19 cellular contexts compared by ENCODE assay signal in genomic region chr6:99605911-99606669, GRCh38. TPM values are rescaled to one million over a fixed set of nuclear protein-coding genes. Genes with fewer than 3 reads are reported as not detected.
A peak's percentile ranks its signal among the peaks of the same experiment; 100 is the strongest.
DNase-seq lines count a peak whose midpoint lies in the region; ATAC-seq, FAIRE-seq and TF ChIP-seq lines count a peak whose summit lies in the region.
"Had no signal": no experiment of that assay in that cellular context is flagged by ENCODE, and none has a peak within 500 bp of the region (broad histone marks: within the 10 kb centered on the region; RNA-seq: fewer than 3 reads in every experiment).

No MANE protein-coding gene starts in this region.

- peaks cover 93% of the 10 kb centered on the region for H3K27me3 Mint-ChIP-seq in T-helper 1 cell treated with Interleukin-12 subunit alpha and Interleukin-12 subunit beta and Interleukin-4 antibody, amounts not matched to agents 30 μg/mL and 1 μg/mL, for 36 hours (ENCODE audit: low read depth)
- peaks cover 72 to 74% of the 10 kb centered on the region in 2 donors for H3K27me3 Mint-ChIP-seq in CD4-positive, alpha-beta memory T cell
- peaks cover 100% of the 10 kb centered on the region for H3K27me3 Mint-ChIP-seq in WTC11 (ENCODE audit: low read depth)
- peaks cover 26% of the 10 kb centered on the region for H3K27me3 Mint-ChIP-seq in memory B cell

- intact Hi-C loops in CD4-positive, alpha-beta memory T cell (cut with micrococcal nuclease), result no loop called here

- DNase-seq in T-helper 1 cell, result no peak
- DNase-seq in CD4-positive, alpha-beta memory T cell, result no peak
- DNase-seq in WTC11 (ENCODE audit: low spot score), result no peak
- no peak for DNase-seq in memory B cell (ENCODE audit: low spot score in 2 of 2)
- DNase-seq in frontal cortex (ENCODE audit: low spot score in 2 of 2), result no peak
- DNase-seq: BE2C; CD8-positive, alpha-beta T cell; DMS79; GM23248; NCI-H1092; NCI-H226; NCI-H524 treated with DMSO at 0.1 percent for 48 hours had no signal

- H3K36me3 Mint-ChIP-seq in T-helper 1 cell treated with Interleukin-12 subunit alpha and Interleukin-12 subunit beta and Interleukin-4 antibody, amounts not matched to agents 30 μg/mL and 1 μg/mL, for 36 hours (ENCODE audit: low read depth), result peaks cover 8% of the 10 kb centered on the region
- peaks cover 0 to 2% of the 10 kb centered on the region in 2 donors for H3K36me3 Mint-ChIP-seq in CD4-positive, alpha-beta memory T cell
- H3K36me3 Mint-ChIP-seq in WTC11, result no peaks in the 10 kb centered on the region
- peaks cover 2% of the 10 kb centered on the region for H3K36me3 Mint-ChIP-seq in memory B cell
- H3K36me3 Mint-ChIP-seq: CD8-positive, alpha-beta T cell had no signal

- H3K4me1 ChIP-seq in CD4-positive, alpha-beta memory T cell (ENCODE audit: insufficient read depth, low read length), result peaks cover 56% of the 10 kb centered on the region
- H3K4me1 ChIP-seq: BE2C had no signal

- POLR2A ChIA-PET in CD4-positive, alpha-beta memory T cell (lab: Charles Lee; ENCODE audit: partially characterized antibody), result interaction anchor here (1.1 to 1.3 kb wide), 2 partner anchors 11 to 38 kb away, joined by 4 read pairs; partner anchors contain the start of gene CCNC
- POLR2A ChIA-PET in WTC11 (lab: Charles Lee), result interaction anchor here (1.1 kb wide), 1 partner anchor 38 kb away, joined by 4 read pairs; the partner anchor contains the start of gene CCNC

- H3K4me1 Mint-ChIP-seq in T-helper 1 cell treated with Interleukin-12 subunit alpha and Interleukin-12 subunit beta and Interleukin-4 antibody, amounts not matched to agents 30 μg/mL and 1 μg/mL, for 36 hours (ENCODE audit: low read depth), result peaks cover 38% of the 10 kb centered on the region
- peaks cover 16 to 67% (median 44%) of the 10 kb centered on the region in 4 donors for H3K4me1 Mint-ChIP-seq in CD4-positive, alpha-beta memory T cell
- peaks cover 71% of the 10 kb centered on the region for H3K4me1 Mint-ChIP-seq in WTC11
- H3K4me1 Mint-ChIP-seq in memory B cell, result peaks cover 8% of the 10 kb centered on the region

- peak overlapping the region; percentile 22 for H3K27ac Mint-ChIP-seq in T-helper 1 cell treated with Interleukin-12 subunit alpha and Interleukin-12 subunit beta and Interleukin-4 antibody, amounts not matched to agents 30 μg/mL and 1 μg/mL, for 36 hours
- H3K27ac Mint-ChIP-seq in CD4-positive, alpha-beta memory T cell, result peak overlapping the region in 4 of 7 donors; percentile 4 to 79 (median 66)
- H3K27ac Mint-ChIP-seq in WTC11 (no peak overlapping the region), memory B cell (peak overlapping the region; percentile 52)
- H3K27ac Mint-ChIP-seq: CD8-positive, alpha-beta T cell had no signal

- no peaks in the 10 kb centered on the region for H3K36me3 ChIP-seq in CD4-positive, alpha-beta memory T cell (ENCODE audit: insufficient read depth, low read length)
- H3K36me3 ChIP-seq: BE2C had no signal

- H3K9me3 ChIP-seq in CD4-positive, alpha-beta memory T cell (ENCODE audit: control insufficient read depth in 1 of 2, low read length in 2 of 2), result no peaks in the 10 kb centered on the region
- H3K9me3 ChIP-seq: BE2C had no signal

- CTCF ChIA-PET in CD4-positive, alpha-beta memory T cell (lab: Charles Lee; ENCODE audit: partially characterized antibody), result interaction anchor here (0.8 to 1.6 kb wide), 3 partner anchors 18 to 38 kb away, joined by 3 to 4 read pairs (median 3); partner anchors contain the start of gene CCNC
- CTCF ChIA-PET in WTC11 (lab: Charles Lee), result interaction anchor here (0.5 to 3.0 kb wide), 18 partner anchors 8 to 1782 kb away, joined by 3 to 34 read pairs (median 5); partner anchors contain the start of genes CCNC and SIM1

- no peak for TF ChIP-seq CTCF in WTC11 (IDR thresholded peaks at IDR 0.05)

- ATAC-seq in WTC11 (no peak), memory B cell (ENCODE audit: low read depth) (no peak), GM21390 (IDR thresholded peaks at IDR 0.05; ENCODE audit: unreplicated experiment) (no peak), HG03039 (IDR thresholded peaks at IDR 0.05; ENCODE audit: unreplicated experiment) (no peak)
- ATAC-seq: CD8-positive, alpha-beta T cell had no signal

- H3K4me3 Mint-ChIP-seq in T-helper 1 cell treated with Interleukin-12 subunit alpha and Interleukin-12 subunit beta and Interleukin-4 antibody, amounts not matched to agents 30 μg/mL and 1 μg/mL, for 36 hours, result no peak overlapping the region
- peak overlapping the region in 5 of 8 donors; percentile 1 to 54 (median 32) for H3K4me3 Mint-ChIP-seq in CD4-positive, alpha-beta memory T cell
- H3K4me3 Mint-ChIP-seq in WTC11 (peak overlapping the region; percentile 8; the same call in 1 of the 2 replicates), memory B cell (no peak overlapping the region)
- H3K4me3 Mint-ChIP-seq: CD8-positive, alpha-beta T cell had no signal

- no peak for FAIRE-seq in frontal cortex (lab: Jason Lieb, UNC)
- FAIRE-seq: D721Med, HepG2 had no signal

- H3K4me3 ChIP-seq in CD4-positive, alpha-beta memory T cell (ENCODE audit: low read length in 2 of 2), result no peak overlapping the region
- H3K4me3 ChIP-seq: GM23248 had no signal

- peaks cover 97% of the 10 kb centered on the region for H3K27me3 ChIP-seq in CD4-positive, alpha-beta memory T cell (ENCODE audit: insufficient read depth, low read length)

- peaks cover 20% of the 10 kb centered on the region for H3K9me3 Mint-ChIP-seq in T-helper 1 cell treated with Interleukin-12 subunit alpha and Interleukin-12 subunit beta and Interleukin-4 antibody, amounts not matched to agents 30 μg/mL and 1 μg/mL, for 36 hours
- H3K9me3 Mint-ChIP-seq in CD4-positive, alpha-beta memory T cell, result peaks cover 0 to 27% (median 9%) of the 10 kb centered on the region in 8 donors
- H3K9me3 Mint-ChIP-seq in WTC11 (no peaks in the 10 kb centered on the region), memory B cell (no peaks in the 10 kb centered on the region)

- H3K27ac ChIP-seq in CD4-positive, alpha-beta memory T cell (ENCODE audit: low read depth, low read length), result no peak overlapping the region
- H3K27ac ChIP-seq: 22Rv1, GM23248 had no signal

TF ChIP-seq in WTC11, 78 proteins besides CTCF, POLR2A, EP300 and RAD21 (continues in another document):
- TF ChIP-seq USF2 (CRISPR knock-in tag; IDR thresholded peaks at IDR 0.05), result no peak
- TF ChIP-seq ATF6 (CRISPR knock-in tag; IDR thresholded peaks at IDR 0.05), result no peak
- TF ChIP-seq AFF4 (CRISPR knock-in tag; IDR thresholded peaks at IDR 0.05; ENCODE audit: borderline replicate concordance), result no peak

RNA-seq across cellular contexts. Expression of gene PRDM13, which starts 0.5 kb away (rescaled TPM):
- total RNA-seq in CD4-positive, alpha-beta memory T cell, result not detected
- not detected for polyA plus RNA-seq in CD4-positive, alpha-beta memory T cell
- total RNA-seq in WTC11 (2021) (0.09 to 0.14 TPM (median 0.11 TPM) in 3 replicates), frontal cortex (not detected)
- total RNA-seq: CD8-positive, alpha-beta T cell; GM23248; HepG2; MCF 10A had no signal
- polyA plus RNA-seq: GM23248, HepG2 had no signal

RNA-seq across cellular contexts. Expression of gene CCNC, which starts 37.6 kb away (rescaled TPM):
- 10 to 100 TPM; 41.3 to 42.7 TPM for total RNA-seq in CD4-positive, alpha-beta memory T cell
- polyA plus RNA-seq in CD4-positive, alpha-beta memory T cell, result 10 to 100 TPM; 46.4 to 76.6 TPM
- total RNA-seq in WTC11 (2021) (82.2 to 93.1 TPM (median 86.8 TPM) in 3 replicates), frontal cortex (92.1 TPM)

Comparison
In these comparisons a context has a peak if more than half of its experiments do, and no peak if none do; other contexts are left out.
1. H3K4me3 Mint-ChIP-seq: peak in CD4-positive, alpha-beta memory T cell (5 of 8) and WTC11 (single experiment); none in T-helper 1 cell treated with Interleukin-12 subunit alpha and Interleukin-12 subunit beta and Interleukin-4 antibody, amounts not matched to agents 30 μg/mL and 1 μg/mL, for 36 hours (single experiment) and memory B cell (single experiment).